In the genomic region with DNA sequence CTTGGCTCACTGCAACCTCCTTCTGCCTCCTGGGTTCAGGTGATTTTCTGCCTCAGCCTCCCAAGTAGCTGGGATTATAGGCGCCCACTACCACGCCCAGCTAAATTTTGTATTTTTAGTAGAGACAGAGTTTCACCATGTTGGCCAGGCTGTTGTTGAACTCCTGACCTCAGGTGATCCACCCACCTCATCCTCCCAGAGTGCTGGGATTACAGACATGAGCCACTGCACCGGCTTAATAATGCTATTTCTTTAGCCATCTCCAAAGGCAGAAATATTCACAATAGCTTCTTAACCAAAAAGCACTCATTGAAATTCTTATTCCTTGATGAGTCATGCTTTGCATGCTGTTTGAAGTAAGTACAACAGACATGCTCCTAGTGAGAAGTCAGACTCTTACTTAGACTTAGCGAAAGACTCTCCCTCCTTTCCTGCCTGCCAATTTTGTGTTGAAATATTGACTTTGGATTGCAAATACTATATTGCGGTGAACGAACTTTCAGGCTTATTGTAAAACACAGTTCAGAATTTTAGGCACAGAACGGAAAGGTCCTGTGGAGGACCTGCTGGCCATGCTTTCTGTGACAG, we compare ENCODE assay signal across 1 cellular context.
TF ChIP-seq lines count a peak whose summit lies in the region.

No MANE protein-coding gene starts in this region.

TF ChIP-seq in HepG2, 621 proteins besides CTCF, POLR2A, EP300 and RAD21 (continued from another document and continues in another):
- TF ChIP-seq MLX (CRISPR knock-in tag; IDR thresholded peaks at IDR 0.05), result no peak
- TF ChIP-seq ZFYVE20 (CRISPR knock-in tag; IDR thresholded peaks at IDR 0.05; ENCODE audit: borderline replicate concordance, low read depth), result no peak
- TF ChIP-seq ETV5 (CRISPR knock-in tag; IDR thresholded peaks at IDR 0.05; ENCODE audit: borderline replicate concordance), result 0 out of 2 replicates have a peak, but pooled peaks have one; percentile 28
- TF ChIP-seq ZNF512 (CRISPR knock-in tag; IDR thresholded peaks at IDR 0.05), result no peak
- TF ChIP-seq THYN1 (CRISPR knock-in tag; IDR thresholded peaks at IDR 0.05; ENCODE audit: borderline replicate concordance, low read depth), result no peak
- TF ChIP-seq, protein P1, sequence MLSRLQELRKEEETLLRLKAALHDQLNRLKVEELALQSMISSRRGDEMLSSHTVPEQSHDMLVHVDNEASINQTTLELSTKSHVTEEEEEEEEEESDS (CRISPR knock-in tag; IDR thresholded peaks at IDR 0.05; ENCODE audit: borderline replicate concordance), result no peak
- TF ChIP-seq ZNF777 (CRISPR knock-in tag; IDR thresholded peaks at IDR 0.05), result no peak
- no peak for TF ChIP-seq ZNF768 (CRISPR knock-in tag; IDR thresholded peaks at IDR 0.05)
- TF ChIP-seq ZNF33B (CRISPR knock-in tag; IDR thresholded peaks at IDR 0.05), result no peak
- TF ChIP-seq EZH2 (conservative IDR thresholded peaks at IDR 0.05; ENCODE audit: low read depth, low read length), result no peak
- no peak for TF ChIP-seq GTF2F1 (IDR thresholded peaks at IDR 0.05; ENCODE audit: low read length)
- TF ChIP-seq NFKBIZ (CRISPR knock-in tag; IDR thresholded peaks at IDR 0.05), result no peak
- no peak for TF ChIP-seq CHD2 (IDR thresholded peaks at IDR 0.05; ENCODE audit: low read depth, low read length)
- no peak for TF ChIP-seq FOXC1 (CRISPR knock-in tag; IDR thresholded peaks at IDR 0.05; ENCODE audit: borderline replicate concordance)
- no peak for TF ChIP-seq ZNF788 (CRISPR knock-in tag; IDR thresholded peaks at IDR 0.05; ENCODE audit: borderline replicate concordance)
- TF ChIP-seq ZFP82 (CRISPR knock-in tag; IDR thresholded peaks at IDR 0.05; ENCODE audit: borderline replicate concordance), result no peak
- TF ChIP-seq ZFAT (CRISPR knock-in tag; conservative IDR thresholded peaks at IDR 0.05), result no peak
- TF ChIP-seq, protein P2, sequence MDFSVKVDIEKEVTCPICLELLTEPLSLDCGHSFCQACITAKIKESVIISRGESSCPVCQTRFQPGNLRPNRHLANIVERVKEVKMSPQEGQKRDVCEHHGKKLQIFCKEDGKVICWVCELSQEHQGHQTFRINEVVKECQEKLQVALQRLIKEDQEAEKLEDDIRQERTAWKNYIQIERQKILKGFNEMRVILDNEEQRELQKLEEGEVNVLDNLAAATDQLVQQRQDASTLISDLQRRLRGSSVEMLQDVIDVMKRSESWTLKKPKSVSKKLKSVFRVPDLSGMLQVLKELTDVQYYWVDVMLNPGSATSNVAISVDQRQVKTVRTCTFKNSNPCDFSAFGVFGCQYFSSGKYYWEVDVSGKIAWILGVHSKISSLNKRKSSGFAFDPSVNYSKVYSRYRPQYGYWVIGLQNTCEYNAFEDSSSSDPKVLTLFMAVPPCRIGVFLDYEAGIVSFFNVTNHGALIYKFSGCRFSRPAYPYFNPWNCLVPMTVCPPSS (IDR thresholded peaks at IDR 0.05), result no peak
- TF ChIP-seq, protein P3, sequence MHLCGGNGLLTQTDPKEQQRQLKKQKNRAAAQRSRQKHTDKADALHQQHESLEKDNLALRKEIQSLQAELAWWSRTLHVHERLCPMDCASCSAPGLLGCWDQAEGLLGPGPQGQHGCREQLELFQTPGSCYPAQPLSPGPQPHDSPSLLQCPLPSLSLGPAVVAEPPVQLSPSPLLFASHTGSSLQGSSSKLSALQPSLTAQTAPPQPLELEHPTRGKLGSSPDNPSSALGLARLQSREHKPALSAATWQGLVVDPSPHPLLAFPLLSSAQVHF (CRISPR knock-in tag; IDR thresholded peaks at IDR 0.05), result no peak
- no peak for TF ChIP-seq ZBTB44 (CRISPR knock-in tag; IDR thresholded peaks at IDR 0.05)
- TF ChIP-seq, protein P4, sequence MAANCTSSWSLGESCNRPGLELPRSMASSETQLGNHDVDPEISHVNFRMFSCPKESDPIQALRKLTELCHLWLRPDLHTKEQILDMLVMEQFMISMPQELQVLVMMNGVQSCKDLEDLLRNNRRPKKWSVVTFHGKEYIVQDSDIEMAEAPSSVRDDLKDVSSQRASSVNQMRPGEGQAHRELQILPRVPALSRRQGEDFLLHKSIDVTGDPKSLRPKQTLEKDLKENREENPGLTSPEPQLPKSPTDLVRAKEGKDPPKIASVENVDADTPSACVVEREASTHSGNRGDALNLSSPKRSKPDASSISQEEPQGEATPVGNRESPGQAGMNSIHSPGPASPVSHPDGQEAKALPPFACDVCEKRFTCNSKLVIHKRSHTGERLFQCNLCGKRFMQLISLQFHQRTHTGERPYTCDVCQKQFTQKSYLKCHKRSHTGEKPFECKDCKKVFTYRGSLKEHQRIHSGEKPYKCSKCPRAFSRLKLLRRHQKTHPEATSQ (CRISPR knock-in tag; IDR thresholded peaks at IDR 0.05; ENCODE audit: borderline replicate concordance), result no peak
- no peak for TF ChIP-seq SIN3A (IDR thresholded peaks at IDR 0.05; ENCODE audit: borderline replicate concordance, low read depth, low read length)
- no peak for TF ChIP-seq IKZF4 (CRISPR knock-in tag; IDR thresholded peaks at IDR 0.05; ENCODE audit: borderline replicate concordance, low read depth, not compliant biosample characterization)
- no peak for TF ChIP-seq ZNF549 (CRISPR knock-in tag; IDR thresholded peaks at IDR 0.05)
- TF ChIP-seq UBTF (CRISPR knock-in tag; IDR thresholded peaks at IDR 0.05), result peak; percentile 28; the same call in 1 of the 2 replicates
- no peak for TF ChIP-seq RFXANK (CRISPR knock-in tag; IDR thresholded peaks at IDR 0.05)
- TF ChIP-seq POLR2AphosphoS2 (IDR thresholded peaks at IDR 0.05; ENCODE audit: low read depth, low read length), result no peak
- no peak for TF ChIP-seq ZNF260 (CRISPR knock-in tag; IDR thresholded peaks at IDR 0.05; ENCODE audit: borderline replicate concordance, low read depth)
- TF ChIP-seq ZNF225 (CRISPR knock-in tag; IDR thresholded peaks at IDR 0.05), result no peak
- TF ChIP-seq, protein P5, sequence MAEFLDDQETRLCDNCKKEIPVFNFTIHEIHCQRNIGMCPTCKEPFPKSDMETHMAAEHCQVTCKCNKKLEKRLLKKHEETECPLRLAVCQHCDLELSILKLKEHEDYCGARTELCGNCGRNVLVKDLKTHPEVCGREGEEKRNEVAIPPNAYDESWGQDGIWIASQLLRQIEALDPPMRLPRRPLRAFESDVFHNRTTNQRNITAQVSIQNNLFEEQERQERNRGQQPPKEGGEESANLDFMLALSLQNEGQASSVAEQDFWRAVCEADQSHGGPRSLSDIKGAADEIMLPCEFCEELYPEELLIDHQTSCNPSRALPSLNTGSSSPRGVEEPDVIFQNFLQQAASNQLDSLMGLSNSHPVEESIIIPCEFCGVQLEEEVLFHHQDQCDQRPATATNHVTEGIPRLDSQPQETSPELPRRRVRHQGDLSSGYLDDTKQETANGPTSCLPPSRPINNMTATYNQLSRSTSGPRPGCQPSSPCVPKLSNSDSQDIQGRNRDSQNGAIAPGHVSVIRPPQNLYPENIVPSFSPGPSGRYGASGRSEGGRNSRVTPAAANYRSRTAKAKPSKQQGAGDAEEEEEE (CRISPR knock-in tag; IDR thresholded peaks at IDR 0.05; ENCODE audit: borderline replicate concordance), result no peak
- TF ChIP-seq ZNF720 (CRISPR knock-in tag; IDR thresholded peaks at IDR 0.05), result no peak
- no peak for TF ChIP-seq TBX3 (IDR thresholded peaks at IDR 0.05; ENCODE audit: borderline replicate concordance)
- no peak for TF ChIP-seq ZC3H13 (CRISPR knock-in tag; IDR thresholded peaks at IDR 0.05)
- no peak for TF ChIP-seq MTERF4 (CRISPR knock-in tag; IDR thresholded peaks at IDR 0.05)
- TF ChIP-seq, protein P6, sequence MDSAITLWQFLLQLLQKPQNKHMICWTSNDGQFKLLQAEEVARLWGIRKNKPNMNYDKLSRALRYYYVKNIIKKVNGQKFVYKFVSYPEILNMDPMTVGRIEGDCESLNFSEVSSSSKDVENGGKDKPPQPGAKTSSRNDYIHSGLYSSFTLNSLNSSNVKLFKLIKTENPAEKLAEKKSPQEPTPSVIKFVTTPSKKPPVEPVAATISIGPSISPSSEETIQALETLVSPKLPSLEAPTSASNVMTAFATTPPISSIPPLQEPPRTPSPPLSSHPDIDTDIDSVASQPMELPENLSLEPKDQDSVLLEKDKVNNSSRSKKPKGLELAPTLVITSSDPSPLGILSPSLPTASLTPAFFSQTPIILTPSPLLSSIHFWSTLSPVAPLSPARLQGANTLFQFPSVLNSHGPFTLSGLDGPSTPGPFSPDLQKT (CRISPR knock-in tag; IDR thresholded peaks at IDR 0.05; ENCODE audit: borderline replicate concordance), result no peak
- peak; percentile 87 for TF ChIP-seq HNF4A (CRISPR knock-in tag; IDR thresholded peaks at IDR 0.05)
- TF ChIP-seq PBX3 (CRISPR knock-in tag; IDR thresholded peaks at IDR 0.05; ENCODE audit: borderline replicate concordance), result no peak
- TF ChIP-seq ETV6 (CRISPR knock-in tag; conservative IDR thresholded peaks at IDR 0.05), result no peak
- TF ChIP-seq MAZ (IDR thresholded peaks at IDR 0.05; ENCODE audit: borderline replicate concordance, low read depth, low read length), result no peak
- TF ChIP-seq MAZ (CRISPR knock-in tag; IDR thresholded peaks at IDR 0.05; ENCODE audit: low read depth), result 0 out of 2 replicates have a peak, but pooled peaks have one; percentile 25
- peak; percentile 63; the same call in 1 of the 2 replicates for TF ChIP-seq BCL6 (CRISPR knock-in tag; IDR thresholded peaks at IDR 0.05)
- TF ChIP-seq ZNF598 (CRISPR knock-in tag; IDR thresholded peaks at IDR 0.05; ENCODE audit: borderline replicate concordance), result no peak; the same call in 1 of the 2 replicates
- no peak for TF ChIP-seq HOXD1 (CRISPR knock-in tag; IDR thresholded peaks at IDR 0.05)
- TF ChIP-seq, protein P7, sequence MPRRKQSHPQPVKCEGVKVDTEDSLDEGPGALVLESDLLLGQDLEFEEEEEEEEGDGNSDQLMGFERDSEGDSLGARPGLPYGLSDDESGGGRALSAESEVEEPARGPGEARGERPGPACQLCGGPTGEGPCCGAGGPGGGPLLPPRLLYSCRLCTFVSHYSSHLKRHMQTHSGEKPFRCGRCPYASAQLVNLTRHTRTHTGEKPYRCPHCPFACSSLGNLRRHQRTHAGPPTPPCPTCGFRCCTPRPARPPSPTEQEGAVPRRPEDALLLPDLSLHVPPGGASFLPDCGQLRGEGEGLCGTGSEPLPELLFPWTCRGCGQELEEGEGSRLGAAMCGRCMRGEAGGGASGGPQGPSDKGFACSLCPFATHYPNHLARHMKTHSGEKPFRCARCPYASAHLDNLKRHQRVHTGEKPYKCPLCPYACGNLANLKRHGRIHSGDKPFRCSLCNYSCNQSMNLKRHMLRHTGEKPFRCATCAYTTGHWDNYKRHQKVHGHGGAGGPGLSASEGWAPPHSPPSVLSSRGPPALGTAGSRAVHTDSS (CRISPR knock-in tag; conservative IDR thresholded peaks at IDR 0.05), result no peak
